37 cellular contexts compared by ENCODE assay signal in genomic region chr2:166138667-166139066, GRCh38. TPM values are rescaled to one million over a fixed set of nuclear protein-coding genes. Genes with fewer than 3 reads are reported as not detected.
"Had no signal": no experiment of that assay in that cellular context is flagged by ENCODE, and none has a peak within 500 bp of the region (broad histone marks: within the 10 kb centered on the region; RNA-seq: fewer than 3 reads in every experiment).

No MANE protein-coding gene starts in this region.

- H3K9me3 ChIP-seq: MG63 had no signal

- H3K36me3 ChIP-seq: MG63 had no signal

- H3K27me3 ChIP-seq: MG63 had no signal

- H3K4me3 ChIP-seq: MG63 had no signal

- DNase-seq: Karpas-422, Kasumi-1, MG63, MM.1S, MV-4-11, NCI-H1048, NCI-H1092, NCI-H1092 treated with DMSO at 0.1 percent for 48 hours, NCI-H1105, NCI-H1105 treated with DMSO at 0.1 percent for 48 hours, NCI-H1417, NCI-H1417 treated with DMSO at 0.1 percent for 48 hours, NCI-H1436, NCI-H1436 treated with DMSO at 0.1 percent for 48 hours, NCI-H146, NCI-H1694, NCI-H1694 treated with DMSO at 0.1 percent for 48 hours, NCI-H187, NCI-H187 treated with DMSO at 0.1 percent for 48 hours, NCI-H1930, NCI-H2029, NCI-H2029 treated with DMSO at 0.1 percent for 48 hours, NCI-H2081, NCI-H2081 treated with DMSO at 0.1 percent for 48 hours, NCI-H2107, NCI-H2171, NCI-H2171 treated with DMSO at 0.1 percent for 48 hours, NCI-H2227 treated with DMSO at 0.1 percent for 48 hours, NCI-H226, NCI-H345, NCI-H446, NCI-H446 treated with DMSO at 0.1 percent for 48 hours, NCI-H510A, NCI-H510A treated with DMSO at 0.1 percent for 48 hours, NCI-H524 had no signal

RNA-seq across cellular contexts. Expression of gene SCN1A, which starts 10.8 kb away (rescaled TPM):
- total RNA-seq: M059J, MCF 10A had no signal
